Comparison of ENCODE assay signal across 34 cellular contexts in the genomic region with DNA sequence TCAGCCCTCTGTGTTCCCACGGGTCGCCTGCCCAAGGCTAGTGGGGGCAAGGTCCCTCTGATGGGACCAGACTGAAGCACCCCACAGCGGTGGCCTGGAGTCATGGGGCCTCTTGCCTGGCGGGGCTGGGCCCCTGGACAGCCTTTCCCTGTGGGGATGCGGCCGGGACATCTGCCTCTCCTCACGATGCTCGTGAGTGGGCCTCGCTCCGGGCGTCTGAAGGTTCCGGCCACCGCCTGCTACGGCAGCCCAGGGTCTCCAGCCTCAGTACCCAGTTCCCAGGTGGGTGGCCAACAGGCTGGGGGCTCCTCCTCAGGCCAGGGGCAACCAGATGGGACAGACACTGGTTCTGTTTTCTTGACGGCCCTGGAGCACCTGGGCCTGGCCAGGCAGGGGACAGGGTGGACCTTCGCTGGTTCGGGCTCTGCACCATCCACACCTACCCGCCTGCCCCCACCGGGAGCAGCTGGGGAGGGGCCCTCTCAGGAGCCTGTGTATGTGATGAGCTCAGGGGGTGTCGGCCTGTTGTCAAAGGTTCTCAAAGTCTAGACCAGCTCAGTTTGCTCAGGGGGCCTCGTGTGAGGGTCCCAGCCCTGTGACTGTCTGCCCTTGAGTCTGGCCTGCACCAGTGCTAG. TPM values are rescaled to one million over a fixed set of nuclear protein-coding genes. Genes with fewer than 3 reads are reported as not detected.
"Had no signal": no experiment of that assay in that cellular context is flagged by ENCODE, and none has a peak within 500 bp of the region (broad histone marks: within the 10 kb centered on the region; RNA-seq: fewer than 3 reads in every experiment).

No MANE protein-coding gene starts in this region.

- H3K4me1 Mint-ChIP-seq: activated CD4-positive, alpha-beta memory T cell treated with anti-CD3 and anti-CD28 coated beads, Interleukin-2, amount 10 ng/mL, durations not matched to agents 7 days and 5 days; activated CD8-positive, alpha-beta memory T cell treated with anti-CD3 and anti-CD28 coated beads, Interleukin-2, amount 10 ng/mL, durations not matched to agents 7 days and 5 days; activated naive CD8-positive, alpha-beta T cell treated with anti-CD3 and anti-CD28 coated beads, Interleukin-2, amount 10 ng/mL, durations not matched to agents 7 days and 5 days had no signal

- H3K4me3 ChIP-seq: ascending aorta, cardiac muscle cell, MG63, Peyer's patch had no signal

- H3K36me3 Mint-ChIP-seq: activated CD8-positive, alpha-beta memory T cell treated with anti-CD3 and anti-CD28 coated beads, Interleukin-2, amount 10 ng/mL, durations not matched to agents 7 days and 5 days; activated naive CD8-positive, alpha-beta T cell treated with anti-CD3 and anti-CD28 coated beads, Interleukin-2, amount 10 ng/mL, durations not matched to agents 7 days and 5 days had no signal

- H3K4me1 ChIP-seq: ascending aorta, Peyer's patch had no signal

- H3K9me3 ChIP-seq: ascending aorta, MG63, Peyer's patch had no signal

- H3K27ac Mint-ChIP-seq: activated CD4-positive, alpha-beta memory T cell treated with anti-CD3 and anti-CD28 coated beads, Interleukin-2, amount 10 ng/mL, durations not matched to agents 7 days and 5 days; activated CD8-positive, alpha-beta memory T cell treated with anti-CD3 and anti-CD28 coated beads, Interleukin-2, amount 10 ng/mL, durations not matched to agents 7 days and 5 days; activated naive CD8-positive, alpha-beta T cell treated with anti-CD3 and anti-CD28 coated beads, Interleukin-2, amount 10 ng/mL, durations not matched to agents 7 days and 5 days had no signal

- H3K9me3 Mint-ChIP-seq: activated CD4-positive, alpha-beta memory T cell treated with anti-CD3 and anti-CD28 coated beads, Interleukin-2, amount 10 ng/mL, durations not matched to agents 7 days and 5 days; activated naive CD8-positive, alpha-beta T cell treated with anti-CD3 and anti-CD28 coated beads, Interleukin-2, amount 10 ng/mL, durations not matched to agents 7 days and 5 days had no signal

- DNase-seq: activated CD4-positive, alpha-beta memory T cell treated with anti-CD3 and anti-CD28 coated beads, Interleukin-2, amount 10 ng/mL, durations not matched to agents 7 days and 5 days; activated CD4-positive, alpha-beta T cell treated with anti-CD3 and anti-CD28 coated beads for 1 hour; activated CD4-positive, alpha-beta T cell treated with anti-CD3 and anti-CD28 coated beads for 48 hours; activated CD4-positive, CD25-positive, alpha-beta regulatory T cell; activated CD8-positive, alpha-beta memory T cell treated with anti-CD3 and anti-CD28 coated beads for 24 hours; activated CD8-positive, alpha-beta memory T cell treated with anti-CD3 and anti-CD28 coated beads, Interleukin-2, amount 10 ng/mL, durations not matched to agents 7 days and 5 days; activated CD8-positive, alpha-beta memory T cell treated with anti-CD3 and anti-CD28 coated beads, Interleukin-2, amount 50 U/mL, for 48 hours; activated effector memory CD4-positive, alpha-beta T cell treated with Interleukin-2 at 50 U/mL for 16 hours; activated naive CD4-positive, alpha-beta T cell treated with anti-CD3 and anti-CD28 coated beads, Interleukin-2, amount 50 U/mL, for 16 hours; activated naive CD8-positive, alpha-beta T cell treated with anti-CD3 and anti-CD28 coated beads, Interleukin-2, amount 10 ng/mL, durations not matched to agents 7 days and 5 days; activated T-cell treated with anti-CD3 and anti-CD28 coated beads, Interleukin-2, amount 50 U/mL, for 48 hours; amygdala; Kasumi-1; KG1; MG63; NCI-H1048; NCI-H1105 treated with DMSO at 0.1 percent for 48 hours; NCI-H1436; NCI-H1694; NCI-H1930; NCI-H2081 treated with DMSO at 0.1 percent for 48 hours; NCI-H226; NCI-H446 treated with DMSO at 0.1 percent for 48 hours; NCI-H524; PC-3; Peyer's patch; RPMI8226; SW 1271; T-helper 1 cell; T1000; WERI-Rb-1 had no signal

- H3K27ac ChIP-seq: ascending aorta, cardiac muscle cell, Peyer's patch, WERI-Rb-1 had no signal

- H3K27me3 ChIP-seq: ascending aorta, MG63 had no signal

- ATAC-seq: activated CD8-positive, alpha-beta memory T cell treated with anti-CD3 and anti-CD28 coated beads, Interleukin-2, amount 10 ng/mL, durations not matched to agents 7 days and 5 days; PC-3 had no signal

- H3K4me3 Mint-ChIP-seq: activated CD4-positive, alpha-beta memory T cell treated with anti-CD3 and anti-CD28 coated beads, Interleukin-2, amount 10 ng/mL, durations not matched to agents 7 days and 5 days; activated CD8-positive, alpha-beta memory T cell treated with anti-CD3 and anti-CD28 coated beads, Interleukin-2, amount 10 ng/mL, durations not matched to agents 7 days and 5 days; activated naive CD8-positive, alpha-beta T cell treated with anti-CD3 and anti-CD28 coated beads, Interleukin-2, amount 10 ng/mL, durations not matched to agents 7 days and 5 days had no signal

- H3K36me3 ChIP-seq: cardiac muscle cell, MG63 had no signal

RNA-seq across cellular contexts. Expression of gene DOK7, which starts 32.4 kb away (rescaled TPM):
- total RNA-seq: activated CD4-positive, alpha-beta memory T cell treated with anti-CD3 and anti-CD28 coated beads, Interleukin-2, amount 10 ng/mL, durations not matched to agents 7 days and 5 days; activated CD8-positive, alpha-beta memory T cell treated with anti-CD3 and anti-CD28 coated beads, Interleukin-2, amount 10 ng/mL, durations not matched to agents 7 days and 5 days; activated naive CD8-positive, alpha-beta T cell treated with anti-CD3 and anti-CD28 coated beads, Interleukin-2, amount 10 ng/mL, durations not matched to agents 7 days and 5 days; T-helper 2 cell treated with Interferon-gamma antibody and Interleukin-4, amounts not matched to agents 100 ng/mL and 5 ng/mL, for 36 hours had no signal

RNA-seq across cellular contexts. Expression of gene HGFAC, which starts 53.7 kb away (rescaled TPM):
- total RNA-seq: activated CD4-positive, alpha-beta memory T cell treated with anti-CD3 and anti-CD28 coated beads, Interleukin-2, amount 10 ng/mL, durations not matched to agents 7 days and 5 days; activated CD8-positive, alpha-beta memory T cell treated with anti-CD3 and anti-CD28 coated beads, Interleukin-2, amount 10 ng/mL, durations not matched to agents 7 days and 5 days; activated naive CD8-positive, alpha-beta T cell treated with anti-CD3 and anti-CD28 coated beads, Interleukin-2, amount 10 ng/mL, durations not matched to agents 7 days and 5 days; Peyer's patch; T-helper 2 cell treated with Interferon-gamma antibody and Interleukin-4, amounts not matched to agents 100 ng/mL and 5 ng/mL, for 36 hours had no signal
